Comparison of ENCODE assay signal across 33 cellular contexts in genomic region chr3:99777210-99777549, GRCh38.
"Had no signal": no experiment of that assay in that cellular context is flagged by ENCODE, and none has a peak within 500 bp of the region (broad histone marks: within the 10 kb centered on the region; RNA-seq: fewer than 3 reads in every experiment).

No MANE protein-coding gene starts in this region.

- H3K9me3 Mint-ChIP-seq: activated T-cell treated with anti-CD3 and anti-CD28 coated beads, Interleukin-2, amount 50 U/mL, for 24 hours; central memory CD8-positive, alpha-beta T cell; stimulated activated effector memory CD8-positive, alpha-beta T cell treated with anti-CD3 and anti-CD28 coated beads, Interleukin-12 subunit alpha, Interleukin-12 subunit beta, amount 100 ng/mL, for 72 hours; stimulated activated naive CD8-positive, alpha-beta T cell treated with anti-CD3 and anti-CD28 coated beads, Interleukin-15, Interleukin-2, amounts not matched to agents 100 ng/mL and 50 ng/mL, for 24 hours; type B pancreatic cell had no signal

- H3K4me3 Mint-ChIP-seq: activated T-cell treated with anti-CD3 and anti-CD28 coated beads, Interleukin-2, amount 50 U/mL, for 24 hours; central memory CD8-positive, alpha-beta T cell; stimulated activated effector memory CD8-positive, alpha-beta T cell treated with anti-CD3 and anti-CD28 coated beads, Interleukin-12 subunit alpha, Interleukin-12 subunit beta, amount 100 ng/mL, for 72 hours; stimulated activated naive CD8-positive, alpha-beta T cell treated with anti-CD3 and anti-CD28 coated beads, Interleukin-15, Interleukin-2, amounts not matched to agents 100 ng/mL and 50 ng/mL, for 24 hours; type B pancreatic cell had no signal

- H3K4me3 ChIP-seq: breast epithelium, esophagus squamous epithelium, gastrocnemius medialis, left ventricle myocardium inferior, lung, psoas muscle, sigmoid colon, thoracic aorta, vagina had no signal

- H3K4me1 Mint-ChIP-seq: stimulated activated effector memory CD8-positive, alpha-beta T cell treated with anti-CD3 and anti-CD28 coated beads, Interleukin-12 subunit alpha, Interleukin-12 subunit beta, amount 100 ng/mL, for 72 hours had no signal

- H3K36me3 Mint-ChIP-seq: stimulated activated effector memory CD8-positive, alpha-beta T cell treated with anti-CD3 and anti-CD28 coated beads, Interleukin-12 subunit alpha, Interleukin-12 subunit beta, amount 100 ng/mL, for 72 hours; type B pancreatic cell had no signal

- H3K9ac ChIP-seq: parathyroid adenoma had no signal

- H3K4me1 ChIP-seq: breast epithelium, esophagus squamous epithelium, gastrocnemius medialis, left ventricle myocardium inferior, parathyroid adenoma, psoas muscle, sigmoid colon, vagina had no signal

- H2AFZ ChIP-seq: parathyroid adenoma had no signal

- H3K27ac Mint-ChIP-seq: activated T-cell treated with anti-CD3 and anti-CD28 coated beads, Interleukin-2, amount 50 U/mL, for 24 hours; stimulated activated effector memory CD8-positive, alpha-beta T cell treated with anti-CD3 and anti-CD28 coated beads, Interleukin-12 subunit alpha, Interleukin-12 subunit beta, amount 100 ng/mL, for 72 hours; stimulated activated naive CD8-positive, alpha-beta T cell treated with anti-CD3 and anti-CD28 coated beads, Interleukin-15, Interleukin-2, amounts not matched to agents 100 ng/mL and 50 ng/mL, for 24 hours; type B pancreatic cell had no signal

- H3K79me2 ChIP-seq: parathyroid adenoma had no signal

- H3K9me3 ChIP-seq: breast epithelium, esophagus squamous epithelium, gastrocnemius medialis, left ventricle myocardium inferior, psoas muscle, sigmoid colon, thoracic aorta, vagina had no signal

- ATAC-seq: activated CD4-positive, CD25-positive, alpha-beta regulatory T cell treated with anti-CD3 and anti-CD28 coated beads, Interleukin-2, amount 50 U/mL, for 24 hours; gastrocnemius medialis; psoas muscle; stimulated activated effector memory CD8-positive, alpha-beta T cell treated with anti-CD3 and anti-CD28 coated beads, Interleukin-12 subunit alpha, Interleukin-12 subunit beta, amount 100 ng/mL, for 72 hours had no signal

- H3K27ac ChIP-seq: breast epithelium, epithelial cell of prostate, esophagus squamous epithelium, gastrocnemius medialis, left ventricle myocardium inferior, parathyroid adenoma, psoas muscle, sigmoid colon, thoracic aorta, vagina, WERI-Rb-1 had no signal

- DNase-seq: activated CD4-positive, alpha-beta T cell treated with anti-CD3 and anti-CD28 coated beads for 48 hours; activated CD4-positive, alpha-beta T cell treated with anti-CD3 and anti-CD28 coated beads, Interleukin-2, amount 50 U/mL, for 48 hours; activated CD8-positive, alpha-beta memory T cell treated with anti-CD3 and anti-CD28 coated beads for 24 hours; activated CD8-positive, alpha-beta memory T cell treated with anti-CD3 and anti-CD28 coated beads, Interleukin-2, amount 50 U/mL, for 4 hours; activated gamma-delta T cell treated with Interleukin-2 at 50 U/mL for 16 hours; activated naive CD4-positive, alpha-beta T cell treated with anti-CD3 and anti-CD28 coated beads, Interleukin-2, amount 50 U/mL, for 16 hours; activated T-cell treated with anti-CD3 and anti-CD28 coated beads, Interleukin-2, amount 50 U/mL, for 24 hours; amniotic stem cell; dermis blood vessel endothelial cell; effector CD4-positive, alpha-beta T cell; esophagus squamous epithelium; gastrocnemius medialis; glutamatergic neuron; islet precursor cell; left ventricle myocardium inferior; nucleus accumbens; psoas muscle; sigmoid colon; small intestine; stimulated activated CD4-positive, alpha-beta T cell treated with anti-CD3 and anti-CD28 coated beads, Interleukin-4, amount 100 ng/mL, for 24 hours; T1000; WERI-Rb-1 had no signal

- H3K36me3 ChIP-seq: breast epithelium, esophagus squamous epithelium, gastrocnemius medialis, left ventricle myocardium inferior, sigmoid colon, thoracic aorta, vagina, WERI-Rb-1 had no signal

- H3K27me3 ChIP-seq: breast epithelium, esophagus squamous epithelium, gastrocnemius medialis, sigmoid colon, vagina had no signal
